8 cellular contexts compared by ENCODE assay signal in genomic region chr1:62687421-62687902, GRCh38. TPM values are rescaled to one million over a fixed set of nuclear protein-coding genes. Genes with fewer than 3 reads are reported as not detected.
A peak's percentile ranks its signal among the peaks of the same experiment; 100 is the strongest.
DNase-seq lines count a peak whose midpoint lies in the region; ATAC-seq, FAIRE-seq and TF ChIP-seq lines count a peak whose summit lies in the region.

No MANE protein-coding gene starts in this region.

- peak; percentile 17 for DNase-seq in central memory CD4-positive, alpha-beta T cell
- DNase-seq in kidney: peak; percentile 78
- DNase-seq in stimulated activated CD4-positive, alpha-beta T cell treated with anti-CD3 and anti-CD28 coated beads, Interleukin-15, amount 100 ng/mL, for 24 hours: peak; percentile 42
- no peak for DNase-seq in effector CD4-positive, alpha-beta T cell

- intact Hi-C loops in kidney (cut with DNase I): no loop called here

- TF ChIP-seq CTCF in kidney (IDR thresholded peaks at IDR 0.05; ENCODE audit: borderline replicate concordance, extremely low read depth, insufficient read depth): no peak

- H3K4me1 ChIP-seq in kidney (ENCODE audit: control insufficient read depth in 1 of 2, insufficient read depth in 1 of 2, low read depth in 1 of 2, low read length in 2 of 2): peaks cover 12 to 20% of the 10 kb centered on the region in 2 donors

- no peak for FAIRE-seq in kidney (lab: Jason Lieb, UNC)

- peak overlapping the region; percentile 97 to 98 (median 98) for H3K4me3 Mint-ChIP-seq in IgD-negative memory B cell
- peak overlapping the region; percentile 86 for H3K4me3 Mint-ChIP-seq in T-helper 1 cell treated with Interleukin-12 subunit alpha and Interleukin-12 subunit beta and Interleukin-4 antibody, amounts not matched to agents 30 μg/mL and 1 μg/mL, for 36 hours

- H3K9ac ChIP-seq in kidney (ENCODE audit: low read length in 2 of 2): peak overlapping the region; percentile 39 to 67

- no peaks in the 10 kb centered on the region for H3K9me3 ChIP-seq in kidney (ENCODE audit: control insufficient read depth in 1 of 2, low read length in 2 of 2)

- peak overlapping the region; percentile 72 for H3K4me3 ChIP-seq in GM08714 (ENCODE audit: low read length)
- peak overlapping the region; percentile 50 to 72 for H3K4me3 ChIP-seq in kidney (ENCODE audit: low read length in 2 of 2)

- peak; percentile 37 for ATAC-seq in GM21717 (IDR thresholded peaks at IDR 0.05; ENCODE audit: unreplicated experiment)

- peaks cover 6 to 27% (median 21%) of the 10 kb centered on the region in 3 donors for H3K4me1 Mint-ChIP-seq in IgD-negative memory B cell
- H3K4me1 Mint-ChIP-seq in T-helper 1 cell treated with Interleukin-12 subunit alpha and Interleukin-12 subunit beta and Interleukin-4 antibody, amounts not matched to agents 30 μg/mL and 1 μg/mL, for 36 hours (ENCODE audit: low read depth): peaks cover 12% of the 10 kb centered on the region

- no peaks in the 10 kb centered on the region for H3K36me3 ChIP-seq in kidney (ENCODE audit: control insufficient read depth in 1 of 2, insufficient read depth in 2 of 2, low read length in 2 of 2)

- H3K27ac ChIP-seq in kidney (ENCODE audit: low read depth in 2 of 2, low read length in 2 of 2): peak overlapping the region; percentile 64 to 75

- H3K27ac Mint-ChIP-seq in IgD-negative memory B cell: peak overlapping the region; percentile 84 to 97 (median 95)
- H3K27ac Mint-ChIP-seq in T-helper 1 cell treated with Interleukin-12 subunit alpha and Interleukin-12 subunit beta and Interleukin-4 antibody, amounts not matched to agents 30 μg/mL and 1 μg/mL, for 36 hours: peak overlapping the region; percentile 70

- H3K36me3 Mint-ChIP-seq in IgD-negative memory B cell: no peaks in the 10 kb centered on the region
- H3K36me3 Mint-ChIP-seq in T-helper 1 cell treated with Interleukin-12 subunit alpha and Interleukin-12 subunit beta and Interleukin-4 antibody, amounts not matched to agents 30 μg/mL and 1 μg/mL, for 36 hours (ENCODE audit: low read depth): no peaks in the 10 kb centered on the region

- no peaks in the 10 kb centered on the region for H3K9me3 Mint-ChIP-seq in IgD-negative memory B cell
- no peaks in the 10 kb centered on the region for H3K9me3 Mint-ChIP-seq in T-helper 1 cell treated with Interleukin-12 subunit alpha and Interleukin-12 subunit beta and Interleukin-4 antibody, amounts not matched to agents 30 μg/mL and 1 μg/mL, for 36 hours

- H3K27me3 Mint-ChIP-seq in IgD-negative memory B cell: peaks cover 2% of the 10 kb centered on the region
- peaks cover 3% of the 10 kb centered on the region for H3K27me3 Mint-ChIP-seq in T-helper 1 cell treated with Interleukin-12 subunit alpha and Interleukin-12 subunit beta and Interleukin-4 antibody, amounts not matched to agents 30 μg/mL and 1 μg/mL, for 36 hours (ENCODE audit: low read depth)

RNA-seq across cellular contexts. Expression of gene DOCK7, which starts 0.7 kb away (rescaled TPM):
- polyA plus RNA-seq in IgD-negative memory B cell (4.9 TPM), kidney (ENCODE audit: insufficient read depth, low read depth, low replicate concordance) (11.0 TPM)
- 34.0 TPM for total RNA-seq in kidney
